In the genomic region with DNA sequence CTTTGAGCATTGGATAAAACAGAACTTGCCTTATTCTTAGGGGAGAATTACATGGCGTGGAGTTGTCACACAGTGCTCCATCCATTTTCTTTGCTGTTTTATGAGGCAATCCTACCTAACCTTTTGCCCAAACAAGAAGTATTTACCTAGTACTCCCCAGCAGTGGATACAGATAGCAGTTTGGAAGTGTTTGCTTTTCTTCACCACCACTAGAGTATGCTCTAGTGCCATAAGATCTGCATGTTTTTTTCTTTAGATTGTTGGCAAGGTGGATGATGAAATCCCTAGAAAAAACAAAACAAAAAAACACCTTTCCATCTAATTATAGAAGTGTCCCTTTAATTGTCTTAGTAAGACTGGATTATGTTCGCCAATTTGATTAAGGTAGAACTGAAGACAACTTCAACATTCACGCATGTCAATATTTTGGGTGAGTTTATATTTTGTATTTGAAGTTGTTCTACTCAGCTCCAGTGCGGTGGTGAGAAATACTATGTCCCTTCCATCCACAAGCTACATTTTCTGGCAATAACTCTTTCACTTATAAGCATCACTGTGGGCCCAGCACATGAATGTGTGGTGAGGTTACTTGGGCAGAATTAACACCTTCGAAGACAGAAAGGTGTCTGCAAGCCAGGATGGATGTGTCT, we compare ENCODE assay signal across 8 cellular contexts. TPM values are rescaled to one million over a fixed set of nuclear protein-coding genes. Genes with fewer than 3 reads are reported as not detected.
DNase-seq lines count a peak whose midpoint lies in the region; ATAC-seq, FAIRE-seq and TF ChIP-seq lines count a peak whose summit lies in the region.

No MANE protein-coding gene starts in this region.

- H2AFZ ChIP-seq in HepG2 (ENCODE audit: low read length): no peak overlapping the region

- H3K36me3 ChIP-seq in GM06990 (ENCODE audit: control insufficient read depth, insufficient read depth, low read length): no peaks in the 10 kb centered on the region
- H3K36me3 ChIP-seq in adipocyte (ENCODE audit: control insufficient read depth, insufficient read depth, low read length, severe bottlenecking): no peaks in the 10 kb centered on the region
- H3K36me3 ChIP-seq in HepG2 (replicated peaks in 1 of 2; ENCODE audit: control insufficient read depth in 1 of 2, insufficient read depth in 2 of 2, low read length in 2 of 2): no peaks in the 10 kb centered on the region

- ATAC-seq in HepG2 (peak; percentile 97), GM18907 (IDR thresholded peaks at IDR 0.05; ENCODE audit: unreplicated experiment) (no peak)

- H3K9ac ChIP-seq in adipocyte (ENCODE audit: low read length) (no peak overlapping the region), HepG2 (ENCODE audit: insufficient read depth, low read depth, low read length) (no peak overlapping the region)

- no peak overlapping the region for H3K4me2 ChIP-seq in HepG2 (ENCODE audit: low read depth, low read length)

- intact Hi-C loops in HepG2 (cut with micrococcal nuclease; ENCODE audit: unreplicated experiment): loop anchor here (1.0 to 10.0 kb wide), 4 partner anchors 23 to 629 kb away; partner anchors contain the start of gene TMEM260
- intact Hi-C loops in head of caudate nucleus (cut with DNase I): no loop called here

- BruUV-seq in HepG2 (replicated peaks; lab: Mats Ljungman, UMichigan): no TSS peak

- no peak for TF ChIP-seq POLR2A in HepG2 (IDR thresholded peaks at IDR 0.05; ENCODE audit: insufficient read depth in 1 of 2, low read depth in 2 of 2, low read length in 2 of 2)

- H3K4me3 ChIP-seq in GM06990 (replicated peaks; ENCODE audit: low read depth, low read length) (no peak overlapping the region), adipocyte (ENCODE audit: low read length) (no peak overlapping the region), HepG2 (replicated peaks in 1 of 3; ENCODE audit: insufficient read depth in 1 of 3, low read depth in 2 of 3, low read length in 3 of 3) (no peak overlapping the region)

- TF ChIP-seq EP300 in HepG2 (IDR thresholded peaks at IDR 0.05; ENCODE audit: low read depth in 2 of 2, low read length in 2 of 2) (0 out of 4 replicates have a peak, but pooled peaks of 1 of the 2 experiments have one; percentile 16), HepG2 (CRISPR knock-in tag; IDR thresholded peaks at IDR 0.05; ENCODE audit: borderline replicate concordance) (no peak)

- peak; percentile 79 for FAIRE-seq in HepG2 (lab: Jason Lieb, UNC)

- no peaks in the 10 kb centered on the region for H3K4me1 ChIP-seq in adipocyte (ENCODE audit: control insufficient read depth, insufficient read depth, low read length)
- peaks cover 19% of the 10 kb centered on the region for H3K4me1 ChIP-seq in HepG2 (ENCODE audit: insufficient read depth, low read length)

- CTCF ChIA-PET in HepG2 (lab: Yijun Ruan, JAX; ENCODE audit: low intra/inter-chr PET ratio, low total read pairs): interaction anchor here (0.9 to 2.3 kb wide), 3 partner anchors 104 to 511 kb away, joined by 3 to 8 read pairs (median 7); no protein-coding TSS in a partner anchor

- POLR2A ChIA-PET in HepG2 (lab: Yijun Ruan, JAX): interaction anchor here (1.0 kb wide), 1 partner anchor 23 kb away, joined by 3 read pairs; the partner anchor contains the start of gene TMEM260

- WGBS in HepG2 (ENCODE audit: low lambda C conversion rate): 56% methylated on average over 5 of the region's 5 CpGs

- H3K9me3 ChIP-seq in adipocyte (ENCODE audit: control insufficient read depth, low read length): no peaks in the 10 kb centered on the region
- no peaks in the 10 kb centered on the region for H3K9me3 ChIP-seq in HepG2 (ENCODE audit: low read length)

- H3K27ac ChIP-seq in HepG2 (ENCODE audit: extremely low read length, insufficient read depth, low read length): no peak overlapping the region

- DNase-seq in GM06990 (ENCODE audit: extremely low read depth, insufficient read length) (no peak), NCI-H1417 (lab: John Stamatoyannopoulos, UW) (peak; percentile 38 to 82 (median 54)), adipocyte (ENCODE audit: low read depth) (peak; percentile 64), HepG2 (ENCODE audit: low spot score) (peak; percentile 76), activated gamma-delta T cell treated with Interleukin-2 at 50 U/mL for 16 hours (no peak), head of caudate nucleus (no peak)
- DNase-seq in activated effector memory CD4-positive, alpha-beta T cell treated with Interleukin-2 at 50 U/mL for 16 hours: no peak

- in situ Hi-C loops in HepG2 (cut with HindIII; ENCODE audit: extremely low pct_ligation_motif_present, low pct_unique_long_range_greater_than_20kb): loop anchor here (10.0 kb wide), 1 partner anchor 509 kb away; no protein-coding TSS in a partner anchor

- H3K27me3 ChIP-seq in GM06990 (replicated peaks; ENCODE audit: control insufficient read depth, insufficient read depth, low read length) (no peaks in the 10 kb centered on the region; the same call in 1 of the 2 replicates), adipocyte (replicated peaks; ENCODE audit: control insufficient read depth, insufficient read depth, low read length) (peaks cover 40% of the 10 kb centered on the region), HepG2 (ENCODE audit: control insufficient read depth in 1 of 2, insufficient read depth in 2 of 2, low read length in 2 of 2) (no peaks in the 10 kb centered on the region)

- TF ChIP-seq RAD21 in HepG2 (CRISPR knock-in tag; IDR thresholded peaks at IDR 0.05): peak; percentile 70

- H4K20me1 ChIP-seq in HepG2 (ENCODE audit: insufficient read depth, low read length): no peaks in the 10 kb centered on the region

- H3K79me2 ChIP-seq in HepG2 (ENCODE audit: insufficient read depth, low read length): no peaks in the 10 kb centered on the region

- TF ChIP-seq CTCF in GM06990 (IDR thresholded peaks at IDR 0.05; ENCODE audit: insufficient read depth, low read length, poor library complexity, severe bottlenecking) (peak; percentile 67), HepG2 (CRISPR knock-in tag; IDR thresholded peaks at IDR 0.05) (peak; percentile 83)

TF ChIP-seq in HepG2, 621 proteins besides CTCF, POLR2A, EP300 and RAD21 (continues in another document):
- TF ChIP-seq ZNF121 (CRISPR knock-in tag; IDR thresholded peaks at IDR 0.05): no peak
- no peak for TF ChIP-seq MYPOP (CRISPR knock-in tag; IDR thresholded peaks at IDR 0.05)
- 0 out of 2 replicates have a peak, but pooled peaks have one; percentile 42 for TF ChIP-seq SMAD3 (CRISPR knock-in tag; IDR thresholded peaks at IDR 0.05)
- peak; percentile 55; the same call in 1 of the 2 replicates for TF ChIP-seq ZNF792 (CRISPR knock-in tag; IDR thresholded peaks at IDR 0.05)
- TF ChIP-seq ZNF432 (CRISPR knock-in tag; IDR thresholded peaks at IDR 0.05; ENCODE audit: borderline replicate concordance): no peak
- no peak for TF ChIP-seq FOXP1 (IDR thresholded peaks at IDR 0.05)
- peak; percentile 34; the same call in 1 of the 2 replicates for TF ChIP-seq FOXP1 (CRISPR knock-in tag; IDR thresholded peaks at IDR 0.05)
- TF ChIP-seq, protein P1, sequence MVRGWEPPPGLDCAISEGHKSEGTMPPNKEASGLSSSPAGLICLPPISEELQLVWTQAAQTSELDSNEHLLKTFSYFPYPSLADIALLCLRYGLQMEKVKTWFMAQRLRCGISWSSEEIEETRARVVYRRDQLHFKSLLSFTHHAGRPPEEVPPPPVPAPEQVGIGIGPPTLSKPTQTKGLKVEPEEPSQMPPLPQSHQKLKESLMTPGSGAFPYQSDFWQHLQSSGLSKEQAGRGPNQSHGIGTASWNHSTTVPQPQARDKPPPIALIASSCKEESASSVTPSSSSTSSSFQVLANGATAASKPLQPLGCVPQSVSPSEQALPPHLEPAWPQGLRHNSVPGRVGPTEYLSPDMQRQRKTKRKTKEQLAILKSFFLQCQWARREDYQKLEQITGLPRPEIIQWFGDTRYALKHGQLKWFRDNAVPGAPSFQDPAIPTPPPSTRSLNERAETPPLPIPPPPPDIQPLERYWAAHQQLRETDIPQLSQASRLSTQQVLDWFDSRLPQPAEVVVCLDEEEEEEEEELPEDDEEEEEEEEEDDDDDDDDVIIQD (CRISPR knock-in tag; IDR thresholded peaks at IDR 0.05; ENCODE audit: low read depth): no peak
- peak; percentile 57 for TF ChIP-seq FOXA3 (CRISPR knock-in tag; IDR thresholded peaks at IDR 0.05)
- TF ChIP-seq BRCA1 (CRISPR knock-in tag; IDR thresholded peaks at IDR 0.05): no peak
- TF ChIP-seq HOXA5 (CRISPR knock-in tag; IDR thresholded peaks at IDR 0.05): 0 out of 2 replicates have a peak, but pooled peaks have one; percentile 46

RNA-seq across cellular contexts. Expression of gene TMEM260, which starts 23.6 kb away (rescaled TPM):
- total RNA-seq in HepG2 (2016; rRNA removed; fragmentation: Illumina TruSeq; extraction: Trizol): 4.8 and 9.3 TPM in 2 replicates
- 5.9 and 8.4 TPM in 2 replicates for total RNA-seq in HepG2 (2016; cell fraction: cytosol; rRNA removed; fragmentation: Illumina TruSeq; extraction: Trizol; ENCODE audit: low read depth)
- 4.5 and 9.3 TPM in 2 replicates for total RNA-seq in HepG2 (2016; cell fraction: insoluble cytoplasmic fraction; rRNA removed; fragmentation: Illumina TruSeq; extraction: Trizol)
- 4.9 and 5.4 TPM in 2 replicates for total RNA-seq in HepG2 (2016; cell fraction: membrane; rRNA removed; fragmentation: Illumina TruSeq; extraction: Trizol)
- total RNA-seq in HepG2 (2016; cell fraction: nucleus; rRNA removed; fragmentation: Illumina TruSeq; extraction: Trizol): 21.1 and 23.8 TPM in 2 replicates
- polyA plus RNA-seq in HepG2 (2011; rRNA removed): 6.4 and 7.7 TPM in 2 replicates
- polyA plus RNA-seq in HepG2 (2011; cell fraction: cytosol; rRNA removed): 3.7 and 4.0 TPM in 2 replicates
- polyA plus RNA-seq in HepG2 (2011; cell fraction: nucleus; rRNA removed): 10.9 and 12.3 TPM in 2 replicates
- polyA plus RNA-seq in HepG2 (2012): 6.4 and 7.3 TPM in 2 replicates
- 0.45 and 0.50 TPM in 2 replicates for polyA plus RNA-seq in HepG2 (2016; cell fraction: cytosol; fragmentation: Illumina TruSeq; extraction: Trizol; ENCODE audit: low read depth)
- polyA plus RNA-seq in HepG2 (2016; cell fraction: insoluble cytoplasmic fraction; fragmentation: Illumina TruSeq; extraction: Trizol; ENCODE audit: low read depth): 3.0 and 3.8 TPM in 2 replicates
- 1.4 and 1.7 TPM in 2 replicates for polyA plus RNA-seq in HepG2 (2016; cell fraction: membrane; fragmentation: Illumina TruSeq; extraction: Trizol; ENCODE audit: low read depth)
- polyA plus RNA-seq in HepG2 (2016; cell fraction: nucleus; fragmentation: Illumina TruSeq; extraction: Trizol; ENCODE audit: insufficient read depth, low read depth): 16.9 and 17.4 TPM in 2 replicates
- 14.5 and 28.6 TPM in 2 replicates for polyA minus RNA-seq in HepG2 (2011; rRNA and poly(A)+ RNA removed; ENCODE audit: low replicate concordance)
- polyA minus RNA-seq in HepG2 (2011; cell fraction: cytosol; rRNA and poly(A)+ RNA removed): 6.8 and 8.1 TPM in 2 replicates
- 55.3 and 63.6 TPM in 2 replicates for polyA minus RNA-seq in HepG2 (2011; cell fraction: nucleus; rRNA and poly(A)+ RNA removed)

Comparison
In these comparisons a context has a peak if more than half of its experiments do, and no peak if none do; other contexts are left out.
1. DNase-seq: peak in NCI-H1417 (3 of 3), adipocyte (single experiment) and HepG2 (single experiment); none in GM06990 (single experiment), activated gamma-delta T cell treated with Interleukin-2 at 50 U/mL for 16 hours (single experiment), activated effector memory CD4-positive, alpha-beta T cell treated with Interleukin-2 at 50 U/mL for 16 hours (single experiment) and head of caudate nucleus (0 of 42).